12 cellular contexts compared by ENCODE assay signal in genomic region chr18:33076601-33077000, GRCh38.
DNase-seq lines count a peak whose midpoint lies in the region; TF ChIP-seq lines count a peak whose summit lies in the region.
"Had no signal": no experiment of that assay in that cellular context is flagged by ENCODE, and none has a peak within 500 bp of the region (broad histone marks: within the 10 kb centered on the region; RNA-seq: fewer than 3 reads in every experiment).

No MANE protein-coding gene starts in this region.

- TF ChIP-seq CTCF in glutamatergic neuron (IDR thresholded peaks at IDR 0.05; ENCODE audit: partially characterized antibody, unreplicated experiment) = no peak

- peaks cover 4% of the 10 kb centered on the region for H3K4me1 Mint-ChIP-seq in glutamatergic neuron (ENCODE audit: low read depth, unreplicated experiment)

- DNase-seq in NCI-H2171 treated with DMSO at 0.1 percent for 48 hours (lab: John Stamatoyannopoulos, UW) (peak; percentile 40), NCI-H2171 (lab: John Stamatoyannopoulos, UW) (no peak), NCI-H82 (lab: John Stamatoyannopoulos, UW) (peak; percentile 97), glutamatergic neuron (no peak), anterior cingulate cortex (lab: John Stamatoyannopoulos, UW) (no peak), ecto neural progenitor cell (ENCODE audit: low spot score) (no peak)
- no peak for DNase-seq in activated CD8-positive, alpha-beta memory T cell treated with anti-CD3 and anti-CD28 coated beads, Interleukin-2, amount 50 U/mL, for 48 hours
- DNase-seq: AML-193; Caco-2; CD4-positive, alpha-beta T cell; DMS79 treated with DMSO at 0.1 percent for 48 hours; GM23248 had no signal

- no peaks in the 10 kb centered on the region for H3K27me3 Mint-ChIP-seq in glutamatergic neuron (ENCODE audit: unreplicated experiment)
- H3K27me3 Mint-ChIP-seq: CD4-positive, alpha-beta T cell had no signal

- no peak overlapping the region for H3K4me3 Mint-ChIP-seq in glutamatergic neuron (ENCODE audit: unreplicated experiment)
- H3K4me3 Mint-ChIP-seq: CD4-positive, alpha-beta T cell had no signal

- H3K9me3 Mint-ChIP-seq in glutamatergic neuron (ENCODE audit: unreplicated experiment) = peaks cover 6% of the 10 kb centered on the region

- H3K27ac Mint-ChIP-seq in glutamatergic neuron (ENCODE audit: unreplicated experiment) = peak overlapping the region; percentile 63
- H3K27ac Mint-ChIP-seq: CD4-positive, alpha-beta T cell had no signal

- no peaks in the 10 kb centered on the region for H3K36me3 Mint-ChIP-seq in glutamatergic neuron (ENCODE audit: unreplicated experiment)

Comparison
In these comparisons a context has a peak if more than half of its experiments do, and no peak if none do; other contexts are left out.
1. DNase-seq: peak in NCI-H2171 treated with DMSO at 0.1 percent for 48 hours (single experiment) and NCI-H82 (single experiment); none in NCI-H2171 (single experiment), glutamatergic neuron (single experiment), anterior cingulate cortex (0 of 58), activated CD8-positive, alpha-beta memory T cell treated with anti-CD3 and anti-CD28 coated beads, Interleukin-2, amount 50 U/mL, for 48 hours (single experiment) and ecto neural progenitor cell (single experiment).